12 cellular contexts compared by ENCODE assay signal in genomic region chr18:63410792-63411191, GRCh38. TPM values are rescaled to one million over a fixed set of nuclear protein-coding genes. Genes with fewer than 3 reads are reported as not detected.
DNase-seq lines count a peak whose midpoint lies in the region; ATAC-seq, FAIRE-seq and TF ChIP-seq lines count a peak whose summit lies in the region.
"Had no signal": no experiment of that assay in that cellular context is flagged by ENCODE, and none has a peak within 500 bp of the region (broad histone marks: within the 10 kb centered on the region; RNA-seq: fewer than 3 reads in every experiment).

No MANE protein-coding gene starts in this region.

- DNase-seq in AG20443 (ENCODE audit: low spot score) (peak; percentile 58), LHCN-M2 (ENCODE audit: low read depth) (peak; percentile 86), keratinocyte (ENCODE audit: low read depth, low spot score) (no peak), putamen (ENCODE audit: low spot score) (no peak), natural killer cell (no peak)
- no peak for DNase-seq in activated naive CD8-positive, alpha-beta T cell treated with anti-CD3 and anti-CD28 coated beads, Interleukin-2, amount 50 U/mL, for 24 hours
- DNase-seq: glutamatergic neuron; naive B cell; stimulated activated CD4-positive, alpha-beta T cell treated with anti-CD3 and anti-CD28 coated beads, Interleukin-2, amount 100 ng/mL, for 24 hours; tibial artery had no signal

- H3K9me3 ChIP-seq in keratinocyte (ENCODE audit: control insufficient read depth, low read depth, low read length) = no peaks in the 10 kb centered on the region
- H3K9me3 ChIP-seq: tibial artery had no signal

- peaks cover 20 to 36% of the 10 kb centered on the region in 2 experiments for H3K36me3 ChIP-seq in keratinocyte (ENCODE audit: control insufficient read depth in 2 of 2, extremely low read depth in 1 of 2, insufficient read depth in 2 of 2, low read length in 2 of 2)

- H3K79me2 ChIP-seq in keratinocyte (ENCODE audit: control insufficient read depth, insufficient read depth, low read length) = peaks cover 60% of the 10 kb centered on the region

- no peaks in the 10 kb centered on the region for H3K9me3 Mint-ChIP-seq in activated naive CD8-positive, alpha-beta T cell treated with anti-CD3 and anti-CD28 coated beads, Interleukin-2, amount 50 U/mL, for 24 hours
- H3K9me3 Mint-ChIP-seq in natural killer cell = no peaks in the 10 kb centered on the region
- H3K9me3 Mint-ChIP-seq: naive B cell had no signal

- peak; percentile 97 for FAIRE-seq in keratinocyte (lab: Jason Lieb, UNC)

- peak overlapping the region; percentile 34 for H3K9ac ChIP-seq in keratinocyte (ENCODE audit: control insufficient read depth, extremely low read depth, insufficient read depth, low read length)

- peak overlapping the region; percentile 65 for H3K27ac Mint-ChIP-seq in activated naive CD8-positive, alpha-beta T cell treated with anti-CD3 and anti-CD28 coated beads, Interleukin-2, amount 50 U/mL, for 24 hours
- no peak overlapping the region for H3K27ac Mint-ChIP-seq in natural killer cell

- dilution Hi-C loops in keratinocyte (cut with MboI; ENCODE audit: extremely low pct_ligation_motif_present, low sequenced_read_pairs) = no loop called here

- no peaks in the 10 kb centered on the region for H4K20me1 ChIP-seq in keratinocyte (ENCODE audit: control insufficient read depth, extremely low read depth, insufficient read depth, low read length)

- peak overlapping the region; percentile 59 for H3K4me2 ChIP-seq in keratinocyte (ENCODE audit: control insufficient read depth, extremely low read depth, insufficient read depth, low read depth, low read length)

- H2AFZ ChIP-seq in keratinocyte (ENCODE audit: control insufficient read depth, low read length) = no peak overlapping the region

- intact Hi-C loops in natural killer cell (cut with micrococcal nuclease) = no loop called here

- no peaks in the 10 kb centered on the region for H3K27me3 ChIP-seq in keratinocyte (ENCODE audit: control insufficient read depth, extremely low read depth, insufficient read depth, low read length)
- H3K27me3 ChIP-seq: tibial artery had no signal

- H3K27me3 Mint-ChIP-seq in activated naive CD8-positive, alpha-beta T cell treated with anti-CD3 and anti-CD28 coated beads, Interleukin-2, amount 50 U/mL, for 24 hours = no peaks in the 10 kb centered on the region
- no peaks in the 10 kb centered on the region for H3K27me3 Mint-ChIP-seq in natural killer cell (ENCODE audit: low read depth in 2 of 2)
- H3K27me3 Mint-ChIP-seq: naive B cell had no signal

- TF ChIP-seq CTCF in keratinocyte (optimal IDR thresholded peaks at IDR 0.05 in 1 of 3, IDR thresholded peaks at IDR 0.05 in 1 of 3, conservative IDR thresholded peaks at IDR 0.05 in 1 of 3; ENCODE audit: extremely low read depth in 1 of 3, insufficient read depth in 2 of 3, low read length in 3 of 3) = no peak
- TF ChIP-seq CTCF in natural killer cell (IDR thresholded peaks at IDR 0.05) = no peak

- H3K27ac ChIP-seq in keratinocyte (ENCODE audit: control insufficient read depth, insufficient read depth, low read length) = peak overlapping the region; percentile 85
- H3K27ac ChIP-seq: tibial artery had no signal

- no peak overlapping the region for H3K4me3 Mint-ChIP-seq in activated naive CD8-positive, alpha-beta T cell treated with anti-CD3 and anti-CD28 coated beads, Interleukin-2, amount 50 U/mL, for 24 hours
- no peak overlapping the region for H3K4me3 Mint-ChIP-seq in natural killer cell
- H3K4me3 Mint-ChIP-seq: naive B cell had no signal

- H3K36me3 Mint-ChIP-seq in activated naive CD8-positive, alpha-beta T cell treated with anti-CD3 and anti-CD28 coated beads, Interleukin-2, amount 50 U/mL, for 24 hours (ENCODE audit: low read depth) = peaks cover 46% of the 10 kb centered on the region
- H3K36me3 Mint-ChIP-seq in natural killer cell = peaks cover 28% of the 10 kb centered on the region

- H3K4me1 Mint-ChIP-seq in activated naive CD8-positive, alpha-beta T cell treated with anti-CD3 and anti-CD28 coated beads, Interleukin-2, amount 50 U/mL, for 24 hours = peaks cover 42% of the 10 kb centered on the region
- H3K4me1 Mint-ChIP-seq in natural killer cell = peaks cover 30 to 51% of the 10 kb centered on the region in 2 donors

- H3K9me1 ChIP-seq in keratinocyte (ENCODE audit: control insufficient read depth, extremely low read depth, insufficient read depth, low read length) = no peaks in the 10 kb centered on the region

- H3K4me3 ChIP-seq in keratinocyte (ENCODE audit: control insufficient read depth in 2 of 3, extremely low read depth in 1 of 3, insufficient read depth in 2 of 3, low read depth in 1 of 3, low read length in 3 of 3) = peak overlapping the region in 1 of 3 experiments; percentile 22
- H3K4me3 ChIP-seq: tibial artery had no signal

- H3K4me1 ChIP-seq in keratinocyte (ENCODE audit: control insufficient read depth, extremely low read depth, insufficient read depth, low read length) = peaks cover 50% of the 10 kb centered on the region

- ATAC-seq in activated naive CD8-positive, alpha-beta T cell treated with anti-CD3 and anti-CD28 coated beads, Interleukin-2, amount 50 U/mL, for 24 hours = peak; percentile 87
- no peak for ATAC-seq in HG02610 (IDR thresholded peaks at IDR 0.05; ENCODE audit: unreplicated experiment)
- ATAC-seq in GM18517 (IDR thresholded peaks at IDR 0.05; ENCODE audit: unreplicated experiment) = no peak
- ATAC-seq in natural killer cell = no peak

RNA-seq across cellular contexts. Expression of gene VPS4B, which starts 11.5 kb away (rescaled TPM):
- 40.3 and 45.5 TPM in 2 replicates for total RNA-seq in LHCN-M2 (2014; rRNA removed)
- 16.1 TPM for polyA plus RNA-seq in LHCN-M2 (2012)
- polyA plus RNA-seq in keratinocyte = 45.7 to 65.3 TPM (median 54.9 TPM) in 3 replicates
- polyA plus RNA-seq in keratinocyte (2011; ENCODE audit: low read depth) = 311 TPM
- 39.0 and 67.0 TPM in 2 replicates for polyA plus RNA-seq in keratinocyte (2011; cell fraction: cytosol; rRNA removed)
- polyA plus RNA-seq in keratinocyte (2011; cell fraction: nucleus; rRNA removed) = 43.0 and 57.6 TPM in 2 replicates
- 52.6 and 69.5 TPM in 2 replicates for polyA plus RNA-seq in keratinocyte (2012; ENCODE audit: low replicate concordance)
- polyA minus RNA-seq in keratinocyte = 24.1 to 38.5 TPM (median 36.9 TPM) in 3 replicates
- polyA minus RNA-seq in keratinocyte (2011; cell fraction: cytosol; rRNA and poly(A)+ RNA removed) = 78.7 TPM
- 47.6 and 68.5 TPM in 2 replicates for polyA minus RNA-seq in keratinocyte (2011; cell fraction: nucleus; rRNA and poly(A)+ RNA removed)
- total RNA-seq in natural killer cell = 100 to 1,000 TPM; 101 to 128 (median 107) TPM

RNA-seq across cellular contexts. Expression of gene KDSR, which starts 43.8 kb away (rescaled TPM):
- total RNA-seq in LHCN-M2 (2014; rRNA removed) (33.2 and 37.6 TPM in 2 replicates), natural killer cell (10 to 100 TPM; 11.1 to 15.1 (median 11.6) TPM)
- polyA plus RNA-seq in LHCN-M2 (2012) = 21.1 TPM
- polyA plus RNA-seq in keratinocyte = 58.3 to 86.4 TPM (median 68.6 TPM) in 3 replicates
- 113 TPM for polyA plus RNA-seq in keratinocyte (2011; ENCODE audit: low read depth)
- 58.8 and 75.5 TPM in 2 replicates for polyA plus RNA-seq in keratinocyte (2011; cell fraction: cytosol; rRNA removed)
- polyA plus RNA-seq in keratinocyte (2011; cell fraction: nucleus; rRNA removed) = 78.1 and 96.1 TPM in 2 replicates
- 74.3 and 90.7 TPM in 2 replicates for polyA plus RNA-seq in keratinocyte (2012; ENCODE audit: low replicate concordance)
- polyA minus RNA-seq in keratinocyte = 51.8 to 112 TPM (median 65.3 TPM) in 3 replicates
- polyA minus RNA-seq in keratinocyte (2011; cell fraction: cytosol; rRNA and poly(A)+ RNA removed) = 69.1 TPM
- polyA minus RNA-seq in keratinocyte (2011; cell fraction: nucleus; rRNA and poly(A)+ RNA removed) = 45.9 and 80.5 TPM in 2 replicates

Comparison
In these comparisons a context has a peak if more than half of its experiments do, and no peak if none do; other contexts are left out.
1. DNase-seq: peak in AG20443 (single experiment) and LHCN-M2 (single experiment); none in activated naive CD8-positive, alpha-beta T cell treated with anti-CD3 and anti-CD28 coated beads, Interleukin-2, amount 50 U/mL, for 24 hours (single experiment), keratinocyte (single experiment), putamen (single experiment) and natural killer cell (single experiment).